ENCODE assay signal across 16 cellular contexts in genomic region chr21:16539041-16539440, GRCh38.
DNase-seq lines count a peak whose midpoint lies in the region; ATAC-seq and TF ChIP-seq lines count a peak whose summit lies in the region.
"Had no signal": no experiment of that assay in that cellular context is flagged by ENCODE, and none has a peak within 500 bp of the region (broad histone marks: within the 10 kb centered on the region; RNA-seq: fewer than 3 reads in every experiment).

No MANE protein-coding gene starts in this region.

- no peaks in the 10 kb centered on the region for H3K27me3 ChIP-seq in right atrium auricular region
- H3K27me3 ChIP-seq in vagina, result no peaks in the 10 kb centered on the region
- H3K27me3 ChIP-seq in Karpas-422 (ENCODE audit: low read length), result no peaks in the 10 kb centered on the region

- intact Hi-C loops in Right ventricle myocardium inferior (cut with DNase I) (loop anchor here (5.0 to 10.0 kb wide), 3 partner anchors 48 to 344 kb away; no protein-coding TSS in a partner anchor), vagina (cut with DNase I) (loop anchor here (10.0 kb wide), 1 partner anchor 46 kb away; no protein-coding TSS in a partner anchor)

- H3K4me1 ChIP-seq in right atrium auricular region (peaks cover 0 to 11% of the 10 kb centered on the region in 2 donors), vagina (peaks cover under 1% of the 10 kb centered on the region), Karpas-422 (ENCODE audit: low read length) (no peaks in the 10 kb centered on the region)

- H3K4me3 ChIP-seq in right atrium auricular region, result no peak overlapping the region
- H3K4me3 ChIP-seq in vagina, result peak overlapping the region in 1 of 2 donors; percentile 47
- H3K4me3 ChIP-seq in Karpas-422 (ENCODE audit: low read length), result no peak overlapping the region

- H3K9me2 ChIP-seq in Karpas-422 (replicated peaks; ENCODE audit: insufficient read depth, low read length), result no peaks in the 10 kb centered on the region

- no peak overlapping the region for H3K4me2 ChIP-seq in Karpas-422 (ENCODE audit: low read depth, low read length, poor library complexity, severe bottlenecking)

- no peaks in the 10 kb centered on the region for H4K20me1 ChIP-seq in Karpas-422 (ENCODE audit: insufficient read depth, low read depth, low read length)

- H2AFZ ChIP-seq in Karpas-422 (ENCODE audit: low read length), result no peak overlapping the region

- ATAC-seq in Right ventricle myocardium inferior (no peak), GM21381 (IDR thresholded peaks at IDR 0.05; ENCODE audit: unreplicated experiment) (no peak), HG03159 (IDR thresholded peaks at IDR 0.05; ENCODE audit: unreplicated experiment) (no peak)

- H3K79me2 ChIP-seq in Karpas-422 (ENCODE audit: low read length), result no peaks in the 10 kb centered on the region

- no peak overlapping the region for H3K9ac ChIP-seq in Karpas-422 (ENCODE audit: low read length)

- H3K36me3 ChIP-seq in right atrium auricular region (no peaks in the 10 kb centered on the region), vagina (no peaks in the 10 kb centered on the region), Karpas-422 (ENCODE audit: insufficient read depth, low read length) (no peaks in the 10 kb centered on the region)

- no peak for TF ChIP-seq CTCF in right atrium auricular region (IDR thresholded peaks at IDR 0.05)
- no peak for TF ChIP-seq CTCF in vagina (IDR thresholded peaks at IDR 0.05)

- DNase-seq in right atrium auricular region (ENCODE audit: low spot score), result no peak
- no peak for DNase-seq in Right ventricle myocardium inferior (ENCODE audit: missing footprints)
- no peak for DNase-seq in caudate nucleus (lab: John Stamatoyannopoulos, UW)
- DNase-seq in medulla oblongata (ENCODE audit: extremely low spot score), result peak; percentile 22
- no peak for DNase-seq in vagina (ENCODE audit: extremely low spot score in 2 of 2)
- DNase-seq in Karpas-422, result no peak
- DNase-seq: COR-L47, DMS153, EL, Kasumi-1, NCI-H1417, NCI-H2029, NCI-H2171 treated with DMSO at 0.1 percent for 48 hours, NCI-H524 had no signal

- H3K9me3 ChIP-seq in right atrium auricular region, result no peaks in the 10 kb centered on the region
- H3K9me3 ChIP-seq in vagina, result no peaks in the 10 kb centered on the region
- H3K9me3 ChIP-seq in Karpas-422 (ENCODE audit: low read length), result peaks cover 37% of the 10 kb centered on the region

- H3K27ac ChIP-seq in right atrium auricular region (peak overlapping the region; percentile 82 to 90), caudate nucleus (ENCODE audit: low read depth, low read length) (peak overlapping the region; percentile 41), vagina (peak overlapping the region; percentile 88), Karpas-422 (ENCODE audit: low read length) (no peak overlapping the region)

- TF ChIP-seq POLR2A in vagina (IDR thresholded peaks at IDR 0.05), result no peak
